ENCODE assay signal across 22 cellular contexts in genomic region chr12:3821441-3821840, GRCh38. TPM values are rescaled to one million over a fixed set of nuclear protein-coding genes. Genes with fewer than 3 reads are reported as not detected.
DNase-seq lines count a peak whose midpoint lies in the region; TF ChIP-seq lines count a peak whose summit lies in the region.
"Had no signal": no experiment of that assay in that cellular context is flagged by ENCODE, and none has a peak within 500 bp of the region (broad histone marks: within the 10 kb centered on the region; RNA-seq: fewer than 3 reads in every experiment).

No MANE protein-coding gene starts in this region.

- H3K4me1 Mint-ChIP-seq in endodermal cell = peaks cover 7% of the 10 kb centered on the region
- no peaks in the 10 kb centered on the region for H3K4me1 Mint-ChIP-seq in activated CD4-positive, alpha-beta T cell treated with anti-CD3 and anti-CD28 coated beads, Interleukin-2, amount 10 ng/mL, durations not matched to agents 7 days and 5 days

- peak; percentile 10 for DNase-seq in ELF-1 (ENCODE audit: low read depth, low spot score)
- peak; percentile 88 for DNase-seq in LNCaP clone FGC (ENCODE audit: low read depth)
- no peak for DNase-seq in endodermal cell
- DNase-seq in iPS-NIHi7 (ENCODE audit: extremely low spot score) = peak; percentile 64
- no peak for DNase-seq in stimulated activated CD4-positive, alpha-beta T cell treated with anti-CD3 and anti-CD28 coated beads, Interleukin-12 subunit alpha, Interleukin-12 subunit beta, amount 100 ng/mL, for 4 hours
- DNase-seq in NCI-H1436 (lab: John Stamatoyannopoulos, UW) = no peak
- no peak for DNase-seq in activated CD4-positive, alpha-beta T cell treated with anti-CD3 and anti-CD28 coated beads, Interleukin-2, amount 10 ng/mL, durations not matched to agents 7 days and 5 days
- DNase-seq in anterior cingulate cortex (lab: John Stamatoyannopoulos, UW) = no peak
- DNase-seq: ACHN; CD4-positive, alpha-beta T cell; COR-L47; DMS79; HCEC 1CT; KG1; NCI-H1092 treated with DMSO at 0.1 percent for 48 hours; NCI-H146; NCI-H2029; NCI-H2227 treated with DMSO at 0.1 percent for 48 hours; NCI-H510A had no signal

- H3K36me3 Mint-ChIP-seq in endodermal cell (ENCODE audit: low read depth) = peaks cover 46% of the 10 kb centered on the region
- H3K36me3 Mint-ChIP-seq in activated CD4-positive, alpha-beta T cell treated with anti-CD3 and anti-CD28 coated beads, Interleukin-2, amount 10 ng/mL, durations not matched to agents 7 days and 5 days (ENCODE audit: low read depth) = peaks cover 29% of the 10 kb centered on the region

- peaks cover 32% of the 10 kb centered on the region for H3K36me3 ChIP-seq in endodermal cell (ENCODE audit: control insufficient read depth, insufficient read depth, low read length)

- H3K27me3 ChIP-seq in endodermal cell (ENCODE audit: control insufficient read depth, insufficient read depth, low read length, poor library complexity, severe bottlenecking) = no peaks in the 10 kb centered on the region
- H3K27me3 ChIP-seq: BLaER1 had no signal

- H3K4me3 Mint-ChIP-seq in endodermal cell = no peak overlapping the region
- H3K4me3 Mint-ChIP-seq in activated CD4-positive, alpha-beta T cell treated with anti-CD3 and anti-CD28 coated beads, Interleukin-2, amount 10 ng/mL, durations not matched to agents 7 days and 5 days = no peak overlapping the region
- H3K4me3 Mint-ChIP-seq: CD4-positive, alpha-beta T cell had no signal

- no peaks in the 10 kb centered on the region for H3K9me3 ChIP-seq in endodermal cell (ENCODE audit: control insufficient read depth, low read length)
- H3K9me3 ChIP-seq: BLaER1 had no signal

- H3K9me3 Mint-ChIP-seq in endodermal cell = peaks cover 1% of the 10 kb centered on the region
- no peaks in the 10 kb centered on the region for H3K9me3 Mint-ChIP-seq in activated CD4-positive, alpha-beta T cell treated with anti-CD3 and anti-CD28 coated beads, Interleukin-2, amount 10 ng/mL, durations not matched to agents 7 days and 5 days
- H3K9me3 Mint-ChIP-seq: CD4-positive, alpha-beta T cell had no signal

- TF ChIP-seq CTCF in LNCaP clone FGC (IDR thresholded peaks at IDR 0.05; ENCODE audit: control insufficient read depth, extremely low read depth, insufficient read depth) (no peak), endodermal cell (conservative IDR thresholded peaks at IDR 0.05) (no peak)

- no peaks in the 10 kb centered on the region for H3K27me3 Mint-ChIP-seq in endodermal cell (ENCODE audit: insufficient read depth)
- no peaks in the 10 kb centered on the region for H3K27me3 Mint-ChIP-seq in activated CD4-positive, alpha-beta T cell treated with anti-CD3 and anti-CD28 coated beads, Interleukin-2, amount 10 ng/mL, durations not matched to agents 7 days and 5 days
- H3K27me3 Mint-ChIP-seq: CD4-positive, alpha-beta T cell had no signal

- CTCF ChIA-PET in activated CD4-positive, alpha-beta T cell treated with anti-CD3 and anti-CD28 coated beads, Interleukin-2, amount 10 ng/mL, durations not matched to agents 7 days and 5 days (lab: Charles Lee) = interaction anchor here (0.8 to 1.2 kb wide), 3 partner anchors 16 to 521 kb away, joined by 3 to 6 read pairs (median 4); no protein-coding TSS in a partner anchor

- WGBS in endodermal cell (ENCODE audit: insufficient coverage in 1 of 2, insufficient read length in 1 of 2), 2 experiments = 50% methylated on average over 1 of the region's 1 CpG; no CpG with 5 or more reads in 1 of the 2 experiments

- H3K4me1 ChIP-seq in endodermal cell (ENCODE audit: control insufficient read depth, insufficient read depth, low read length) = no peaks in the 10 kb centered on the region

- H3K27ac Mint-ChIP-seq in endodermal cell = peak overlapping the region; percentile 14
- H3K27ac Mint-ChIP-seq in activated CD4-positive, alpha-beta T cell treated with anti-CD3 and anti-CD28 coated beads, Interleukin-2, amount 10 ng/mL, durations not matched to agents 7 days and 5 days = no peak overlapping the region
- H3K27ac Mint-ChIP-seq: CD4-positive, alpha-beta T cell had no signal

- no peak overlapping the region for H3K27ac ChIP-seq in endodermal cell (ENCODE audit: low read depth, low read length)
- H3K27ac ChIP-seq: 22Rv1, BLaER1 had no signal

- no peak overlapping the region for H3K9ac ChIP-seq in endodermal cell (ENCODE audit: extremely low read depth, low read length, poor library complexity, severe bottlenecking)
- H3K9ac ChIP-seq: BLaER1 had no signal

- POLR2A ChIA-PET in activated CD4-positive, alpha-beta T cell treated with anti-CD3 and anti-CD28 coated beads, Interleukin-2, amount 10 ng/mL, durations not matched to agents 7 days and 5 days (lab: Charles Lee) = no interaction called here

- H3K4me3 ChIP-seq in LNCaP clone FGC (ENCODE audit: low read depth, low read length) (no peak overlapping the region), endodermal cell (ENCODE audit: low read length) (no peak overlapping the region)
- H3K4me3 ChIP-seq: BLaER1, GM12878 had no signal

RNA-seq across cellular contexts. Expression of gene PARP11, which starts 51.8 kb away (rescaled TPM):
- total RNA-seq in endodermal cell = 10 to 100 TPM; 15.3 to 30.3 TPM
- 15.6 TPM for polyA plus RNA-seq in endodermal cell (2013, experiment 1 of 2)
- polyA plus RNA-seq in endodermal cell (2013, experiment 2 of 2) = 16.7 TPM
- 10 to 100 TPM; 49.1 to 53.6 TPM for total RNA-seq in activated CD4-positive, alpha-beta T cell treated with anti-CD3 and anti-CD28 coated beads, Interleukin-2, amount 10 ng/mL, durations not matched to agents 7 days and 5 days

Comparison
In these comparisons a context has a peak if more than half of its experiments do, and no peak if none do; other contexts are left out.
1. DNase-seq: peak in ELF-1 (single experiment), LNCaP clone FGC (single experiment) and iPS-NIHi7 (single experiment); none in endodermal cell (single experiment), stimulated activated CD4-positive, alpha-beta T cell treated with anti-CD3 and anti-CD28 coated beads, Interleukin-12 subunit alpha, Interleukin-12 subunit beta, amount 100 ng/mL, for 4 hours (single experiment), NCI-H1436 (single experiment), activated CD4-positive, alpha-beta T cell treated with anti-CD3 and anti-CD28 coated beads, Interleukin-2, amount 10 ng/mL, durations not matched to agents 7 days and 5 days (single experiment) and anterior cingulate cortex (0 of 58).